1 cellular context compared by ENCODE assay signal in the genomic region with DNA sequence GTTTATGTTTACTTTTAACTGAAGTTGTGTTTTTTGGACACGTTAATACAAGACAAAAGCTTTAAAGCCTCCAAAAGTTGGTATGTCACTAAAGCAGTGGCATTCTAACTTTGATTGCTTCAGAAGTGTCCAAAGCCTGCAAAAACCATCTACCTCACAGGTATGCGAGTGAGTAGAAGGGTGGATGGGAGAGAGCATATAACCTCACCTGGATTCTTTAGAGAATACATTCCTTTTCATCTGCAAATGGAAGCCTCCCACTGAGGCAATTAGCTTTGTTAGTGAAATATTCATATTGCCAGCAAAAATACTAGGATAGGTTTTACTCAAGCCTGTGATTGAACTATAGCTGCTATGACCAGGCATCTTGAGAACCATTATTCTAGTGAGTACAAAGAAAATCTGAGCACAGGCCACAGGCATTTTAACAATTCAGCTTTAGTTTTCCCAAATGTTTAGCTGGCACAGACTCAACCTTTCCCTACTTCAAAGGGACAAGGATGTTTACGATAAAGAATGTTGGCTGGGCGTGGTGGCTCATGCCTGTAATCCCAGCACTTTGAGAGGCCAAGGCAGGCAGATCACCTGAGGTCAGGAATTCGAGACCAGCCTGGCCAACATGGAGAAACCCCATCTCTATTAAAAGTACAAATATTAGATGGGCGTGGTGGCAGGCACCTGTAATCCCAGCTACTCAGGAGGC.
TF ChIP-seq lines count a peak whose summit lies in the region.

No MANE protein-coding gene starts in this region.

TF ChIP-seq in SK-N-SH, 30 proteins besides CTCF, POLR2A, EP300 and RAD21 (continued from another document):
- TF ChIP-seq SMC3 (IDR thresholded peaks at IDR 0.05; ENCODE audit: low read depth, low read length): no peak
- TF ChIP-seq, protein P1, sequence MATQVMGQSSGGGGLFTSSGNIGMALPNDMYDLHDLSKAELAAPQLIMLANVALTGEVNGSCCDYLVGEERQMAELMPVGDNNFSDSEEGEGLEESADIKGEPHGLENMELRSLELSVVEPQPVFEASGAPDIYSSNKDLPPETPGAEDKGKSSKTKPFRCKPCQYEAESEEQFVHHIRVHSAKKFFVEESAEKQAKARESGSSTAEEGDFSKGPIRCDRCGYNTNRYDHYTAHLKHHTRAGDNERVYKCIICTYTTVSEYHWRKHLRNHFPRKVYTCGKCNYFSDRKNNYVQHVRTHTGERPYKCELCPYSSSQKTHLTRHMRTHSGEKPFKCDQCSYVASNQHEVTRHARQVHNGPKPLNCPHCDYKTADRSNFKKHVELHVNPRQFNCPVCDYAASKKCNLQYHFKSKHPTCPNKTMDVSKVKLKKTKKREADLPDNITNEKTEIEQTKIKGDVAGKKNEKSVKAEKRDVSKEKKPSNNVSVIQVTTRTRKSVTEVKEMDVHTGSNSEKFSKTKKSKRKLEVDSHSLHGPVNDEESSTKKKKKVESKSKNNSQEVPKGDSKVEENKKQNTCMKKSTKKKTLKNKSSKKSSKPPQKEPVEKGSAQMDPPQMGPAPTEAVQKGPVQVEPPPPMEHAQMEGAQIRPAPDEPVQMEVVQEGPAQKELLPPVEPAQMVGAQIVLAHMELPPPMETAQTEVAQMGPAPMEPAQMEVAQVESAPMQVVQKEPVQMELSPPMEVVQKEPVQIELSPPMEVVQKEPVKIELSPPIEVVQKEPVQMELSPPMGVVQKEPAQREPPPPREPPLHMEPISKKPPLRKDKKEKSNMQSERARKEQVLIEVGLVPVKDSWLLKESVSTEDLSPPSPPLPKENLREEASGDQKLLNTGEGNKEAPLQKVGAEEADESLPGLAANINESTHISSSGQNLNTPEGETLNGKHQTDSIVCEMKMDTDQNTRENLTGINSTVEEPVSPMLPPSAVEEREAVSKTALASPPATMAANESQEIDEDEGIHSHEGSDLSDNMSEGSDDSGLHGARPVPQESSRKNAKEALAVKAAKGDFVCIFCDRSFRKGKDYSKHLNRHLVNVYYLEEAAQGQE (IDR thresholded peaks at IDR 0.05; ENCODE audit: low read depth, low read length): no peak
- TF ChIP-seq RXRA (IDR thresholded peaks at IDR 0.05; ENCODE audit: borderline replicate concordance, low read depth): no peak
- TF ChIP-seq CHD2 (IDR thresholded peaks at IDR 0.05; ENCODE audit: low read length, partially characterized antibody): no peak
- no peak for TF ChIP-seq FOXM1 (IDR thresholded peaks at IDR 0.05; ENCODE audit: low read depth)
- no peak for TF ChIP-seq MXI1 (IDR thresholded peaks at IDR 0.05; ENCODE audit: low read depth, low read length)
- TF ChIP-seq, protein P2, sequence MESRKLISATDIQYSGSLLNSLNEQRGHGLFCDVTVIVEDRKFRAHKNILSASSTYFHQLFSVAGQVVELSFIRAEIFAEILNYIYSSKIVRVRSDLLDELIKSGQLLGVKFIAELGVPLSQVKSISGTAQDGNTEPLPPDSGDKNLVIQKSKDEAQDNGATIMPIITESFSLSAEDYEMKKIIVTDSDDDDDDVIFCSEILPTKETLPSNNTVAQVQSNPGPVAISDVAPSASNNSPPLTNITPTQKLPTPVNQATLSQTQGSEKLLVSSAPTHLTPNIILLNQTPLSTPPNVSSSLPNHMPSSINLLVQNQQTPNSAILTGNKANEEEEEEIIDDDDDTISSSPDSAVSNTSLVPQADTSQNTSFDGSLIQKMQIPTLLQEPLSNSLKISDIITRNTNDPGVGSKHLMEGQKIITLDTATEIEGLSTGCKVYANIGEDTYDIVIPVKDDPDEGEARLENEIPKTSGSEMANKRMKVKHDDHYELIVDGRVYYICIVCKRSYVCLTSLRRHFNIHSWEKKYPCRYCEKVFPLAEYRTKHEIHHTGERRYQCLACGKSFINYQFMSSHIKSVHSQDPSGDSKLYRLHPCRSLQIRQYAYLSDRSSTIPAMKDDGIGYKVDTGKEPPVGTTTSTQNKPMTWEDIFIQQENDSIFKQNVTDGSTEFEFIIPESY (IDR thresholded peaks at IDR 0.05; ENCODE audit: borderline replicate concordance, low read depth): no peak
- no peak for TF ChIP-seq NFIC (IDR thresholded peaks at IDR 0.05; ENCODE audit: borderline replicate concordance)
- TF ChIP-seq, protein P3, sequence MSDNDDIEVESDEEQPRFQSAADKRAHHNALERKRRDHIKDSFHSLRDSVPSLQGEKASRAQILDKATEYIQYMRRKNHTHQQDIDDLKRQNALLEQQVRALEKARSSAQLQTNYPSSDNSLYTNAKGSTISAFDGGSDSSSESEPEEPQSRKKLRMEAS (IDR thresholded peaks at IDR 0.05; ENCODE audit: low read depth): no peak
- TF ChIP-seq GABPA (IDR thresholded peaks at IDR 0.05; ENCODE audit: low read depth): no peak
- TF ChIP-seq FOXJ3 (CRISPR knock-in tag; IDR thresholded peaks at IDR 0.05): no peak
- TF ChIP-seq ELF1 (IDR thresholded peaks at IDR 0.05): no peak
- no peak for TF ChIP-seq NRF1 (IDR thresholded peaks at IDR 0.05; ENCODE audit: low read depth, low read length)
